1 cellular context compared by ENCODE assay signal in the genomic region with DNA sequence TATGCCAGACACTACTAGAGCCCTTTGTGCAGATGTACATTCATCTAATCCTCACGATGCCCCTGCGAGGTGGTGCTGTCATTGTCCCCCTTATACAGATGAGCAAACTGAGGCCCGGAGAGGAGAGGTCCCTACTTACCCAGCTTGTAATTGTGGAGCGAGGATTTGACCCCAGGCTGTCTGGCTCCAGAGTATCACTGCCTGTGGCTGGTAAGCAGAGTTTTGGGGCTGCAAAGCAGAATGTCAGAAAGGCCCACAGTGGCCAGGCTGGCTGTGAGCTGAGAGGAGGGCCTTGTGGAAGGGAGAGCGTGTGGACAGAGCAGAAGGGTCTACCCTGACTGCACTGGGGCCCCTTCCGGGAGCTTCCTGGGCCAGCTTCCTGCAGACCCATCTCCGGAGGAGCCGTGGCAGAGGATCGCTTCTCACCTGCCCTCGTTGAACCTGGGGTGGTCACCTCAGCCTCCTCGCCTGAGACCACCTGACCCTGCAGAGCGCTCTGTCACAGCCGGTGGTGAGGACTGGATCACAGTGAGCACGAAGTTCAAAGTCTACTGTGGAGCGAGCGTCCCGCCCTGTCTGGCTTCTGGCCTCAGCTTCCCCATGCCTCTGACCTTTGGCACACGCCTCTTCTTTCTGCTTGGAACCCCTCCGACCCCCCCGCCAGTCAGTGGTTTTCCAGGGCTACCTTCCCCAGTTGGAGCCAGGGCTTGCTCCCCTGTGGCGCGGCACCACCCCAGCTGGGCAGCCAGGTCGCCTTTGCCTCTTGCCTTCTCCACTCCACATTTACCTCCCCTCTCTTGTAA.
TF ChIP-seq lines count a peak whose summit lies in the region.

No MANE protein-coding gene starts in this region.

TF ChIP-seq in K562, 482 proteins besides CTCF, POLR2A, EP300 and RAD21:
- TF ChIP-seq KLF1 (tag; IDR thresholded peaks at IDR 0.05) (no peak), ZNF175 (CRISPR knock-in tag; IDR thresholded peaks at IDR 0.05; ENCODE audit: low read depth) (no peak), POLR2AphosphoS5 (IDR thresholded peaks at IDR 0.05; ENCODE audit: control insufficient read depth, insufficient read depth, low read depth, low read length) (0 out of 2 replicates have a peak, but pooled peaks have one; percentile 19), BCL6 (CRISPR knock-in tag; IDR thresholded peaks at IDR 0.05) (no peak), BCOR (IDR thresholded peaks at IDR 0.05) (peak; percentile 96), RBM25 (IDR thresholded peaks at IDR 0.05; ENCODE audit: low read depth, low read length, severe bottlenecking) (peak; percentile 97), ZNF124 (CRISPR knock-in tag; IDR thresholded peaks at IDR 0.05) (0 out of 2 replicates have a peak, but pooled peaks have one; percentile 25), XRCC5 (IDR thresholded peaks at IDR 0.05; ENCODE audit: low read depth, low read length) (no peak), CBX1 (IDR thresholded peaks at IDR 0.05; ENCODE audit: low read depth) (peak; percentile 71; the same call in 1 of the 2 replicates), NR2C2 (CRISPR knock-in tag; IDR thresholded peaks at IDR 0.05) (peak; percentile 16; the same call in 1 of the 2 replicates), NR2C2 (tag; IDR thresholded peaks at IDR 0.05) (no peak), MIER1 (IDR thresholded peaks at IDR 0.05; ENCODE audit: low read depth) (no peak), ADNP (tag; IDR thresholded peaks at IDR 0.05) (peak; percentile 86), CHD4 (IDR thresholded peaks at IDR 0.05; ENCODE audit: insufficient read depth, insufficient replicate concordance, low read depth, low read length, poor library complexity, severe bottlenecking) (peak; percentile 79), SMARCA5 (IDR thresholded peaks at IDR 0.05) (peak; percentile 74), DMBX1 (CRISPR knock-in tag; IDR thresholded peaks at IDR 0.05; ENCODE audit: borderline replicate concordance) (0 out of 2 replicates have a peak, but pooled peaks have one; percentile 27), ETV1 (tag; conservative IDR thresholded peaks at IDR 0.05; ENCODE audit: low read depth) (no peak), KDM1A (IDR thresholded peaks at IDR 0.05) (peak; percentile 84 to 91), PTBP1 (IDR thresholded peaks at IDR 0.05; ENCODE audit: low read depth, low read length) (peak; percentile 67; the same call in 1 of the 2 replicates), PTRF (tag; IDR thresholded peaks at IDR 0.05) (peak; percentile 67), PHTF2 (CRISPR knock-in tag; IDR thresholded peaks at IDR 0.05) (no peak), HDAC1 (IDR thresholded peaks at IDR 0.05) (0 out of 4 replicates have a peak, but pooled peaks of 1 of the 2 experiments have one; percentile 41), EGR1 (conservative IDR thresholded peaks at IDR 0.05) (no peak), SMAD4 (CRISPR knock-in tag; conservative IDR thresholded peaks at IDR 0.05) (no peak; the same call in 1 of the 2 replicates), RCOR1 (IDR thresholded peaks at IDR 0.05; ENCODE audit: borderline replicate concordance in 1 of 2, low read depth in 2 of 2, low read length in 2 of 2) (peak in 1 of 2 experiments; percentile 78; a peak in 3 of 4 replicates), TRIM24 (IDR thresholded peaks at IDR 0.05) (no peak), HDAC2 (IDR thresholded peaks at IDR 0.05) (peak; percentile 81; the same call in 1 of the 2 replicates)
- TF ChIP-seq, protein P1, sequence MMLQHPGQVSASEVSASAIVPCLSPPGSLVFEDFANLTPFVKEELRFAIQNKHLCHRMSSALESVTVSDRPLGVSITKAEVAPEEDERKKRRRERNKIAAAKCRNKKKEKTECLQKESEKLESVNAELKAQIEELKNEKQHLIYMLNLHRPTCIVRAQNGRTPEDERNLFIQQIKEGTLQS (IDR thresholded peaks at IDR 0.05) = no peak
- TF ChIP-seq, protein P1 (CRISPR knock-in tag; conservative IDR thresholded peaks at IDR 0.05) = no peak
- TF ChIP-seq, protein P2, sequence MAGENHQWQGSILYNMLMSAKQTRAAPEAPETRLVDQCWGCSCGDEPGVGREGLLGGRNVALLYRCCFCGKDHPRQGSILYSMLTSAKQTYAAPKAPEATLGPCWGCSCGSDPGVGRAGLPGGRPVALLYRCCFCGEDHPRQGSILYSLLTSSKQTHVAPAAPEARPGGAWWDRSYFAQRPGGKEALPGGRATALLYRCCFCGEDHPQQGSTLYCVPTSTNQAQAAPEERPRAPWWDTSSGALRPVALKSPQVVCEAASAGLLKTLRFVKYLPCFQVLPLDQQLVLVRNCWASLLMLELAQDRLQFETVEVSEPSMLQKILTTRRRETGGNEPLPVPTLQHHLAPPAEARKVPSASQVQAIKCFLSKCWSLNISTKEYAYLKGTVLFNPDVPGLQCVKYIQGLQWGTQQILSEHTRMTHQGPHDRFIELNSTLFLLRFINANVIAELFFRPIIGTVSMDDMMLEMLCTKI (IDR thresholded peaks at IDR 0.05; ENCODE audit: partially characterized antibody) = no peak
- TF ChIP-seq, protein P3, sequence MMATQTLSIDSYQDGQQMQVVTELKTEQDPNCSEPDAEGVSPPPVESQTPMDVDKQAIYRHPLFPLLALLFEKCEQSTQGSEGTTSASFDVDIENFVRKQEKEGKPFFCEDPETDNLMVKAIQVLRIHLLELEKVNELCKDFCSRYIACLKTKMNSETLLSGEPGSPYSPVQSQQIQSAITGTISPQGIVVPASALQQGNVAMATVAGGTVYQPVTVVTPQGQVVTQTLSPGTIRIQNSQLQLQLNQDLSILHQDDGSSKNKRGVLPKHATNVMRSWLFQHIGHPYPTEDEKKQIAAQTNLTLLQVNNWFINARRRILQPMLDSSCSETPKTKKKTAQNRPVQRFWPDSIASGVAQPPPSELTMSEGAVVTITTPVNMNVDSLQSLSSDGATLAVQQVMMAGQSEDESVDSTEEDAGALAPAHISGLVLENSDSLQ (IDR thresholded peaks at IDR 0.05) = no peak
- TF ChIP-seq, protein P4, sequence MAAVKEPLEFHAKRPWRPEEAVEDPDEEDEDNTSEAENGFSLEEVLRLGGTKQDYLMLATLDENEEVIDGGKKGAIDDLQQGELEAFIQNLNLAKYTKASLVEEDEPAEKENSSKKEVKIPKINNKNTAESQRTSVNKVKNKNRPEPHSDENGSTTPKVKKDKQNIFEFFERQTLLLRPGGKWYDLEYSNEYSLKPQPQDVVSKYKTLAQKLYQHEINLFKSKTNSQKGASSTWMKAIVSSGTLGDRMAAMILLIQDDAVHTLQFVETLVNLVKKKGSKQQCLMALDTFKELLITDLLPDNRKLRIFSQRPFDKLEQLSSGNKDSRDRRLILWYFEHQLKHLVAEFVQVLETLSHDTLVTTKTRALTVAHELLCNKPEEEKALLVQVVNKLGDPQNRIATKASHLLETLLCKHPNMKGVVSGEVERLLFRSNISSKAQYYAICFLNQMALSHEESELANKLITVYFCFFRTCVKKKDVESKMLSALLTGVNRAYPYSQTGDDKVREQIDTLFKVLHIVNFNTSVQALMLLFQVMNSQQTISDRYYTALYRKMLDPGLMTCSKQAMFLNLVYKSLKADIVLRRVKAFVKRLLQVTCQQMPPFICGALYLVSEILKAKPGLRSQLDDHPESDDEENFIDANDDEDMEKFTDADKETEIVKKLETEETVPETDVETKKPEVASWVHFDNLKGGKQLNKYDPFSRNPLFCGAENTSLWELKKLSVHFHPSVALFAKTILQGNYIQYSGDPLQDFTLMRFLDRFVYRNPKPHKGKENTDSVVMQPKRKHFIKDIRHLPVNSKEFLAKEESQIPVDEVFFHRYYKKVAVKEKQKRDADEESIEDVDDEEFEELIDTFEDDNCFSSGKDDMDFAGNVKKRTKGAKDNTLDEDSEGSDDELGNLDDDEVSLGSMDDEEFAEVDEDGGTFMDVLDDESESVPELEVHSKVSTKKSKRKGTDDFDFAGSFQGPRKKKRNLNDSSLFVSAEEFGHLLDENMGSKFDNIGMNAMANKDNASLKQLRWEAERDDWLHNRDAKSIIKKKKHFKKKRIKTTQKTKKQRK (IDR thresholded peaks at IDR 0.05; ENCODE audit: borderline replicate concordance, low read depth, low read length) = no peak
- TF ChIP-seq, protein P5, sequence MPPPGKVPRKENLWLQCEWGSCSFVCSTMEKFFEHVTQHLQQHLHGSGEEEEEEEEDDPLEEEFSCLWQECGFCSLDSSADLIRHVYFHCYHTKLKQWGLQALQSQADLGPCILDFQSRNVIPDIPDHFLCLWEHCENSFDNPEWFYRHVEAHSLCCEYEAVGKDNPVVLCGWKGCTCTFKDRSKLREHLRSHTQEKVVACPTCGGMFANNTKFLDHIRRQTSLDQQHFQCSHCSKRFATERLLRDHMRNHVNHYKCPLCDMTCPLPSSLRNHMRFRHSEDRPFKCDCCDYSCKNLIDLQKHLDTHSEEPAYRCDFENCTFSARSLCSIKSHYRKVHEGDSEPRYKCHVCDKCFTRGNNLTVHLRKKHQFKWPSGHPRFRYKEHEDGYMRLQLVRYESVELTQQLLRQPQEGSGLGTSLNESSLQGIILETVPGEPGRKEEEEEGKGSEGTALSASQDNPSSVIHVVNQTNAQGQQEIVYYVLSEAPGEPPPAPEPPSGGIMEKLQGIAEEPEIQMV (tag; conservative IDR thresholded peaks at IDR 0.05; ENCODE audit: low read depth) = peak; percentile 34; the same call in 1 of the 2 replicates
- TF ChIP-seq, protein P6, sequence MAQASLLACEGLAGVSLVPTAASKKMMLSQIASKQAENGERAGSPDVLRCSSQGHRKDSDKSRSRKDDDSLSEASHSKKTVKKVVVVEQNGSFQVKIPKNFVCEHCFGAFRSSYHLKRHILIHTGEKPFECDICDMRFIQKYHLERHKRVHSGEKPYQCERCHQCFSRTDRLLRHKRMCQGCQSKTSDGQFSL (CRISPR knock-in tag; IDR thresholded peaks at IDR 0.05) = 0 out of 2 replicates have a peak, but pooled peaks have one; percentile 25
- TF ChIP-seq, protein P6 (tag; IDR thresholded peaks at IDR 0.05) = no peak
- TF ChIP-seq, protein P7, sequence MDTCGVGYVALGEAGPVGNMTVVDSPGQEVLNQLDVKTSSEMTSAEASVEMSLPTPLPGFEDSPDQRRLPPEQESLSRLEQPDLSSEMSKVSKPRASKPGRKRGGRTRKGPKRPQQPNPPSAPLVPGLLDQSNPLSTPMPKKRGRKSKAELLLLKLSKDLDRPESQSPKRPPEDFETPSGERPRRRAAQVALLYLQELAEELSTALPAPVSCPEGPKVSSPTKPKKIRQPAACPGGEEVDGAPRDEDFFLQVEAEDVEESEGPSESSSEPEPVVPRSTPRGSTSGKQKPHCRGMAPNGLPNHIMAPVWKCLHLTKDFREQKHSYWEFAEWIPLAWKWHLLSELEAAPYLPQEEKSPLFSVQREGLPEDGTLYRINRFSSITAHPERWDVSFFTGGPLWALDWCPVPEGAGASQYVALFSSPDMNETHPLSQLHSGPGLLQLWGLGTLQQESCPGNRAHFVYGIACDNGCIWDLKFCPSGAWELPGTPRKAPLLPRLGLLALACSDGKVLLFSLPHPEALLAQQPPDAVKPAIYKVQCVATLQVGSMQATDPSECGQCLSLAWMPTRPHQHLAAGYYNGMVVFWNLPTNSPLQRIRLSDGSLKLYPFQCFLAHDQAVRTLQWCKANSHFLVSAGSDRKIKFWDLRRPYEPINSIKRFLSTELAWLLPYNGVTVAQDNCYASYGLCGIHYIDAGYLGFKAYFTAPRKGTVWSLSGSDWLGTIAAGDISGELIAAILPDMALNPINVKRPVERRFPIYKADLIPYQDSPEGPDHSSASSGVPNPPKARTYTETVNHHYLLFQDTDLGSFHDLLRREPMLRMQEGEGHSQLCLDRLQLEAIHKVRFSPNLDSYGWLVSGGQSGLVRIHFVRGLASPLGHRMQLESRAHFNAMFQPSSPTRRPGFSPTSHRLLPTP (IDR thresholded peaks at IDR 0.05; ENCODE audit: borderline replicate concordance, extremely low read depth, insufficient read length) = no peak
- TF ChIP-seq, protein P8, sequence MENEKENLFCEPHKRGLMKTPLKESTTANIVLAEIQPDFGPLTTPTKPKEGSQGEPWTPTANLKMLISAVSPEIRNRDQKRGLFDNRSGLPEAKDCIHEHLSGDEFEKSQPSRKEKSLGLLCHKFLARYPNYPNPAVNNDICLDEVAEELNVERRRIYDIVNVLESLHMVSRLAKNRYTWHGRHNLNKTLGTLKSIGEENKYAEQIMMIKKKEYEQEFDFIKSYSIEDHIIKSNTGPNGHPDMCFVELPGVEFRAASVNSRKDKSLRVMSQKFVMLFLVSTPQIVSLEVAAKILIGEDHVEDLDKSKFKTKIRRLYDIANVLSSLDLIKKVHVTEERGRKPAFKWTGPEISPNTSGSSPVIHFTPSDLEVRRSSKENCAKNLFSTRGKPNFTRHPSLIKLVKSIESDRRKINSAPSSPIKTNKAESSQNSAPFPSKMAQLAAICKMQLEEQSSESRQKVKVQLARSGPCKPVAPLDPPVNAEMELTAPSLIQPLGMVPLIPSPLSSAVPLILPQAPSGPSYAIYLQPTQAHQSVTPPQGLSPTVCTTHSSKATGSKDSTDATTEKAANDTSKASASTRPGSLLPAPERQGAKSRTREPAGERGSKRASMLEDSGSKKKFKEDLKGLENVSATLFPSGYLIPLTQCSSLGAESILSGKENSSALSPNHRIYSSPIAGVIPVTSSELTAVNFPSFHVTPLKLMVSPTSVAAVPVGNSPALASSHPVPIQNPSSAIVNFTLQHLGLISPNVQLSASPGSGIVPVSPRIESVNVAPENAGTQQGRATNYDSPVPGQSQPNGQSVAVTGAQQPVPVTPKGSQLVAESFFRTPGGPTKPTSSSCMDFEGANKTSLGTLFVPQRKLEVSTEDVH (IDR thresholded peaks at IDR 0.05; ENCODE audit: low read depth, partially characterized antibody) = no peak
TF ChIP-seq in K562: peak in this region for 18.
